Comparison of ENCODE assay signal across 2 cellular contexts in genomic region chr3:139646505-139646904, GRCh38.
A peak's percentile ranks its signal among the peaks of the same experiment; 100 is the strongest.
TF ChIP-seq lines count a peak whose summit lies in the region.

No MANE protein-coding gene starts in this region.

TF ChIP-seq in HepG2, 621 proteins besides CTCF, POLR2A, EP300 and RAD21:
- TF ChIP-seq ZFP62 (CRISPR knock-in tag; IDR thresholded peaks at IDR 0.05) (no peak), MAFF (IDR thresholded peaks at IDR 0.05; ENCODE audit: low read depth, low read length) (peak; percentile 48; the same call in 1 of the 2 replicates), TBX3 (IDR thresholded peaks at IDR 0.05; ENCODE audit: borderline replicate concordance) (no peak), PRDM4 (CRISPR knock-in tag; IDR thresholded peaks at IDR 0.05; ENCODE audit: borderline replicate concordance) (no peak), MAFK (conservative IDR thresholded peaks at IDR 0.05 in 1 of 2, IDR thresholded peaks at IDR 0.05 in 1 of 2; ENCODE audit: low read length in 2 of 2) (peak; percentile 41 to 76), ZNF124 (CRISPR knock-in tag; IDR thresholded peaks at IDR 0.05) (no peak), ATF3 (CRISPR knock-in tag; IDR thresholded peaks at IDR 0.05) (no peak), ZNF18 (CRISPR knock-in tag; IDR thresholded peaks at IDR 0.05; ENCODE audit: insufficient replicate concordance) (no peak)
TF ChIP-seq in HepG2: peak in this region for 2.

TF ChIP-seq in K562, 482 proteins besides CTCF, POLR2A, EP300 and RAD21:
- peak; percentile 27; the same call in 1 of the 2 replicates for TF ChIP-seq ZNF316 (IDR thresholded peaks at IDR 0.05)
- TF ChIP-seq MAFF (IDR thresholded peaks at IDR 0.05; ENCODE audit: low read length), result peak; percentile 39; the same call in 1 of the 2 replicates
- no peak for TF ChIP-seq ZNF644 (tag; IDR thresholded peaks at IDR 0.05; ENCODE audit: low read depth)
- no peak for TF ChIP-seq FOXP1 (CRISPR knock-in tag; IDR thresholded peaks at IDR 0.05)
- TF ChIP-seq MNT (conservative IDR thresholded peaks at IDR 0.05), result no peak
- TF ChIP-seq PRPF4 (IDR thresholded peaks at IDR 0.05; ENCODE audit: insufficient read depth, low read depth, low read length, poor library complexity, severe bottlenecking), result no peak
- 0 out of 2 replicates have a peak, but pooled peaks have one; percentile 25 for TF ChIP-seq MAFK (IDR thresholded peaks at IDR 0.05; ENCODE audit: low read length)
- TF ChIP-seq CCAR2 (IDR thresholded peaks at IDR 0.05; ENCODE audit: low read depth, low read length), result no peak
- no peak for TF ChIP-seq ZBTB8A (IDR thresholded peaks at IDR 0.05; ENCODE audit: partially characterized antibody)
- no peak for TF ChIP-seq POLR2G (IDR thresholded peaks at IDR 0.05; ENCODE audit: low read depth, low read length)
